Comparison of ENCODE assay signal across 16 cellular contexts in the genomic region with DNA sequence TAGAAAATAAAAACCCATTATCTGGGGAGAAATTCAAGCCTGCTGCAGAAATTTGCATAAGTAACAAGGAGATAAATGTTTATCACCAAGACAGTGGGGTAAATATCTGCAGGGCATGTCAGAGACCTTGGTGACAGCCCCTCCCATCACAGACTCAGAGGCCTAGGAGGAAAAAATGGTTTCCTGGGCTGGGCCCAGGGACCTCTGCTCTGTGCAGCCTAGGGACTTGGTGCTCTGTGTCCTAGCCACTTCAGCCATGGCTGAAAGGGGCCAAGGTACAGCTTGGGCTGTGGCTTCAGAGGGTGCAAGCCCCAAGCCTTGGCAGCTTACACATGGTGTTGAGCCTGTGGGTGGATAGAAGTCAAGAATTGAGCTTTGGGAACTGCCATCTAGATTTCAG. TPM values are rescaled to one million over a fixed set of nuclear protein-coding genes. Genes with fewer than 3 reads are reported as not detected.
"Had no signal": no experiment of that assay in that cellular context is flagged by ENCODE, and none has a peak within 500 bp of the region (broad histone marks: within the 10 kb centered on the region; RNA-seq: fewer than 3 reads in every experiment).

No MANE protein-coding gene starts in this region.

RNA-seq across cellular contexts. Expression of gene SLC25A48, which starts 3.9 kb away (rescaled TPM):
- total RNA-seq: dermis microvascular lymphatic vessel endothelial cell, glomerular endothelial cell, kidney epithelial cell, lung microvascular endothelial cell, mononuclear cell had no signal

RNA-seq across cellular contexts. Expression of gene IL9, which starts 57.2 kb away (rescaled TPM):
- total RNA-seq: dermis microvascular lymphatic vessel endothelial cell, endodermal cell, esophagus mucosa, esophagus squamous epithelium, gastrocnemius medialis, glomerular endothelial cell, heart right ventricle, kidney epithelial cell, left cardiac atrium, left lung, left ventricle myocardium superior, lower leg skin, lower lobe of right lung, lung microvascular endothelial cell, mononuclear cell, mucosa of gallbladder had no signal
